In the genomic region with DNA sequence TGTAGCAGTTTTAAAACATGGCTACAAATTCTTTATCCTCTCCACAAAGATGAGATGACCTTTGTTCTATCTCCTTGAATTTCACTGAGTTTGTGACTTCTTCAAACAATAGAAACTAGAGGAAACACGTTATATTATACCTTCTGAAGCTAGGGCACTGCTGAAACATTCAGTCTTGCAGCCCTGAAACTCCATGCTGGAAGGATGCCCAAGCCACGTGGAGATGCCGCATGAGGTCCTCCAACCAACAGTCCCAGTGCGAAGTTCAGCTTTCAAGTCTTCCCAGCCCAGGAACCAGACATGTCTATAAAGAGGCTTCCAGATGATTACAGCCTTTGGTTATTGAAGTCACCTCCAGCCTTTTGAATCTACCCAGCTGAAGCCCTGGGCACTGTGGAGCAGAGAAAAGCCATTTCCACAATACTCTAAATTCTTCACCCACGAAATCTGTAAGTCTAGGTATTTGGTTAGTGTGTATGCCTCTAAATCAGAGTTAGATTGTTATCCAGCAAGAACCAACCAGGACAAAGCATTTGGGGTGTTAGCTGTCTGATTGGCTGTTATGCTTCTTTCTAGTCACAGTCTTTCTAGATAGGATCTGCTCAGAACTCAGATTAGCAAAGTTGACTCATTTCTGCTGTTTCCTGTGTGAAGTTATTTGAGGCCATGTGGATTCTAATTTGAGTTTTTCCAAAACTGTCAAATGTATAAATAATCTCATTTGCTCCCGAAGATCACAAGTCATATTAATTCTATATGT, we compare ENCODE assay signal across 9 cellular contexts.
DNase-seq lines count a peak whose midpoint lies in the region; ATAC-seq and TF ChIP-seq lines count a peak whose summit lies in the region.
"Had no signal": no experiment of that assay in that cellular context is flagged by ENCODE, and none has a peak within 500 bp of the region (broad histone marks: within the 10 kb centered on the region; RNA-seq: fewer than 3 reads in every experiment).

No MANE protein-coding gene starts in this region.

- H3K23ac ChIP-seq in mesendoderm (ENCODE audit: low read length), result no peak overlapping the region

- no peak overlapping the region for H2BK5ac ChIP-seq in mesendoderm (ENCODE audit: low read length)

- no peaks in the 10 kb centered on the region for H3K9me3 ChIP-seq in esophagus muscularis mucosa
- no peaks in the 10 kb centered on the region for H3K9me3 ChIP-seq in HAP-1

- H3K27ac ChIP-seq in mesendoderm (ENCODE audit: low read depth, low read length) (no peak overlapping the region), esophagus muscularis mucosa (replicated peaks in 1 of 4) (no peak overlapping the region)

- TF ChIP-seq EP300 in esophagus muscularis mucosa (IDR thresholded peaks at IDR 0.05), result no peak

- H3K36me3 ChIP-seq in mesendoderm (ENCODE audit: control insufficient read depth, insufficient read depth, low read length) (no peaks in the 10 kb centered on the region), esophagus muscularis mucosa (no peaks in the 10 kb centered on the region), HAP-1 (replicated peaks) (no peaks in the 10 kb centered on the region)

- no peaks in the 10 kb centered on the region for H3K79me1 ChIP-seq in mesendoderm (ENCODE audit: low read length)

- H2BK120ac ChIP-seq in mesendoderm (ENCODE audit: low read depth, low read length), result no peak overlapping the region

- H3K4me1 ChIP-seq in mesendoderm (ENCODE audit: control insufficient read depth, low read depth, low read length), result no peaks in the 10 kb centered on the region
- H3K4me1 ChIP-seq in esophagus muscularis mucosa, result peaks cover 0 to 22% (median 3%) of the 10 kb centered on the region in 4 donors
- no peaks in the 10 kb centered on the region for H3K4me1 ChIP-seq in HAP-1

- WGBS in mesendoderm (ENCODE audit: extremely low coverage, insufficient coverage, low lambda C conversion rate), result no CpG with 5 or more reads among the region's 6 CpGs
- WGBS in esophagus muscularis mucosa, result 77% methylated on average over 6 of the region's 6 CpGs

- DNase-seq in ELR (ENCODE audit: low read depth) (peak; percentile 80), RPMI7951 (ENCODE audit: low read depth) (peak; percentile 88), mesendoderm (peak; percentile 30), esophagus muscularis mucosa (ENCODE audit: extremely low spot score) (no peak), HAP-1 (ENCODE audit: low spot score in 2 of 2) (no peak)
- no peak for DNase-seq in effector CD8-positive, alpha-beta T cell (lab: John Stamatoyannopoulos, UW)
- DNase-seq: stimulated activated naive CD8-positive, alpha-beta T cell treated with anti-CD3 and anti-CD28 coated beads, Interleukin-15, amount 100 ng/mL, for 72 hours had no signal

- no peak overlapping the region for H3K9ac ChIP-seq in mesendoderm (ENCODE audit: low read length)

- no peak overlapping the region for H3K4me2 ChIP-seq in mesendoderm (ENCODE audit: low read length)

- no peak for TF ChIP-seq POLR2A in esophagus muscularis mucosa (IDR thresholded peaks at IDR 0.05; ENCODE audit: low read depth)

- no peak overlapping the region for H3K18ac ChIP-seq in mesendoderm (ENCODE audit: low read length)

- no peak overlapping the region for H2BK15ac ChIP-seq in mesendoderm (replicated peaks; ENCODE audit: low read depth)

- H3K4me3 ChIP-seq in mesendoderm (ENCODE audit: low read length) (no peak overlapping the region), esophagus muscularis mucosa (no peak overlapping the region), HAP-1 (no peak overlapping the region)

- TF ChIP-seq CTCF in esophagus muscularis mucosa (IDR thresholded peaks at IDR 0.05), result no peak

- intact Hi-C loops in esophagus muscularis mucosa (cut with DNase I), result no loop called here

- H4K5ac ChIP-seq in mesendoderm (ENCODE audit: low read length), result no peak overlapping the region

- ATAC-seq in HG02678 (IDR thresholded peaks at IDR 0.05; ENCODE audit: unreplicated experiment) (peak; percentile 50), GM18520 (IDR thresholded peaks at IDR 0.05; ENCODE audit: unreplicated experiment) (no peak)
- ATAC-seq: stimulated activated naive CD8-positive, alpha-beta T cell treated with anti-CD3 and anti-CD28 coated beads, Interleukin-15, amount 100 ng/mL, for 72 hours had no signal

- H3K27me3 ChIP-seq in mesendoderm (ENCODE audit: insufficient read depth, low read length, poor library complexity) (no peaks in the 10 kb centered on the region), esophagus muscularis mucosa (no peaks in the 10 kb centered on the region), HAP-1 (ENCODE audit: low read depth) (no peaks in the 10 kb centered on the region)

- H4K8ac ChIP-seq in mesendoderm (ENCODE audit: low read depth, low read length), result no peak overlapping the region

- H3K56ac ChIP-seq in mesendoderm (ENCODE audit: low read length), result no peak overlapping the region

- in situ Hi-C loops in HAP-1 (cut with MboI; ENCODE audit: low sequenced_read_pairs), result no loop called here

- H2AK5ac ChIP-seq in mesendoderm (ENCODE audit: low read length), result no peak overlapping the region

- no peaks in the 10 kb centered on the region for H3K79me2 ChIP-seq in mesendoderm (ENCODE audit: control insufficient read depth, insufficient read depth, low read length)

- no peak overlapping the region for H3K4ac ChIP-seq in mesendoderm (ENCODE audit: low read depth, low read length)

Comparison
In these comparisons a context has a peak if more than half of its experiments do, and no peak if none do; other contexts are left out.
1. DNase-seq: peak in ELR (single experiment), RPMI7951 (single experiment) and mesendoderm (single experiment); none in esophagus muscularis mucosa (single experiment), effector CD8-positive, alpha-beta T cell (single experiment) and HAP-1 (0 of 2).